ENCODE assay signal across 1 cellular context in the genomic region with DNA sequence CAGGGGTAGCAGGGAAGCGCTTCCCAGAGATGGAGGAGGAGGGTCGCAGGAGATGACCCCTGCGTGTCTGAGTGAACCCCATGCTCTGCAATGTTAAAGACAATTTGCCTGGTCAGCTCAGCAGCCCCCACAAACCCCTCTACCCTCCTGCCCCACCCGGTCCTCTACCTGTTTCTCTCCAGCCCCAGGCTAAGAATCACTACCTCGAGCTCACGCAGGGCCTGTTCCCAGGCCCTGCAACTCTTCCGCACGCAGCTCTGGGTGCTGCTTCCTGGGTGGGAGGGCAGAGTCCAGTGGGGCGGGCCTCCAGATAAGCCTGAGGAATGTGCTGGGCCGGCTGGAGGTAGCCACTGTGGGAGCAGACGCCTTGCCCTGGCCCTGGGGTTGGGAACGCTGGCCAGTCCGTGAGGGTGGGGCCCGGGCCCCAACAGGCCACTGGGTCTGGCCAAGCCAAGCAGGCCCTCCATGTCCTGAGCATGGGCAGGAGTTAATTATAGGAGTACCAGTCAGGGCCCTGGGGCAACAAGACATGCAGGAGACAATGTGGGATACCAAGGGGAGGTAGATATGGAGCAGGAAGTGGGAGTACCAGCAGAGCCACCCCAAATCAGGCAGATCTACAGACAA.
TF ChIP-seq lines count a peak whose summit lies in the region.

No MANE protein-coding gene starts in this region.

TF ChIP-seq in SK-N-SH, 30 proteins besides CTCF, POLR2A, EP300 and RAD21:
- TF ChIP-seq NFIC (IDR thresholded peaks at IDR 0.05; ENCODE audit: borderline replicate concordance) = no peak
- TF ChIP-seq FOXM1 (IDR thresholded peaks at IDR 0.05; ENCODE audit: low read depth) = no peak
- TF ChIP-seq TAF1 (IDR thresholded peaks at IDR 0.05; ENCODE audit: borderline replicate concordance, low read depth, low read length) = no peak
- no peak for TF ChIP-seq MXI1 (IDR thresholded peaks at IDR 0.05; ENCODE audit: low read depth, low read length)
- no peak for TF ChIP-seq FOSL2 (IDR thresholded peaks at IDR 0.05; ENCODE audit: borderline replicate concordance, low read depth)
- no peak for TF ChIP-seq RFX5 (IDR thresholded peaks at IDR 0.05; ENCODE audit: low read length)
- TF ChIP-seq, protein P1, sequence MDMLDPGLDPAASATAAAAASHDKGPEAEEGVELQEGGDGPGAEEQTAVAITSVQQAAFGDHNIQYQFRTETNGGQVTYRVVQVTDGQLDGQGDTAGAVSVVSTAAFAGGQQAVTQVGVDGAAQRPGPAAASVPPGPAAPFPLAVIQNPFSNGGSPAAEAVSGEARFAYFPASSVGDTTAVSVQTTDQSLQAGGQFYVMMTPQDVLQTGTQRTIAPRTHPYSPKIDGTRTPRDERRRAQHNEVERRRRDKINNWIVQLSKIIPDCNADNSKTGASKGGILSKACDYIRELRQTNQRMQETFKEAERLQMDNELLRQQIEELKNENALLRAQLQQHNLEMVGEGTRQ (IDR thresholded peaks at IDR 0.05; ENCODE audit: borderline replicate concordance, low read depth, low read length) = no peak
- TF ChIP-seq, protein P2, sequence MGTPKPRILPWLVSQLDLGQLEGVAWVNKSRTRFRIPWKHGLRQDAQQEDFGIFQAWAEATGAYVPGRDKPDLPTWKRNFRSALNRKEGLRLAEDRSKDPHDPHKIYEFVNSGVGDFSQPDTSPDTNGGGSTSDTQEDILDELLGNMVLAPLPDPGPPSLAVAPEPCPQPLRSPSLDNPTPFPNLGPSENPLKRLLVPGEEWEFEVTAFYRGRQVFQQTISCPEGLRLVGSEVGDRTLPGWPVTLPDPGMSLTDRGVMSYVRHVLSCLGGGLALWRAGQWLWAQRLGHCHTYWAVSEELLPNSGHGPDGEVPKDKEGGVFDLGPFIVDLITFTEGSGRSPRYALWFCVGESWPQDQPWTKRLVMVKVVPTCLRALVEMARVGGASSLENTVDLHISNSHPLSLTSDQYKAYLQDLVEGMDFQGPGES (IDR thresholded peaks at IDR 0.05; ENCODE audit: low read depth, low read length) = no peak
- TF ChIP-seq POLR2AphosphoS5 (IDR thresholded peaks at IDR 0.05; ENCODE audit: low read depth, low read length) = no peak
- TF ChIP-seq, protein P3, sequence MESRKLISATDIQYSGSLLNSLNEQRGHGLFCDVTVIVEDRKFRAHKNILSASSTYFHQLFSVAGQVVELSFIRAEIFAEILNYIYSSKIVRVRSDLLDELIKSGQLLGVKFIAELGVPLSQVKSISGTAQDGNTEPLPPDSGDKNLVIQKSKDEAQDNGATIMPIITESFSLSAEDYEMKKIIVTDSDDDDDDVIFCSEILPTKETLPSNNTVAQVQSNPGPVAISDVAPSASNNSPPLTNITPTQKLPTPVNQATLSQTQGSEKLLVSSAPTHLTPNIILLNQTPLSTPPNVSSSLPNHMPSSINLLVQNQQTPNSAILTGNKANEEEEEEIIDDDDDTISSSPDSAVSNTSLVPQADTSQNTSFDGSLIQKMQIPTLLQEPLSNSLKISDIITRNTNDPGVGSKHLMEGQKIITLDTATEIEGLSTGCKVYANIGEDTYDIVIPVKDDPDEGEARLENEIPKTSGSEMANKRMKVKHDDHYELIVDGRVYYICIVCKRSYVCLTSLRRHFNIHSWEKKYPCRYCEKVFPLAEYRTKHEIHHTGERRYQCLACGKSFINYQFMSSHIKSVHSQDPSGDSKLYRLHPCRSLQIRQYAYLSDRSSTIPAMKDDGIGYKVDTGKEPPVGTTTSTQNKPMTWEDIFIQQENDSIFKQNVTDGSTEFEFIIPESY (IDR thresholded peaks at IDR 0.05; ENCODE audit: borderline replicate concordance, low read depth) = no peak
- TF ChIP-seq GABPA (IDR thresholded peaks at IDR 0.05; ENCODE audit: low read depth) = no peak
- TF ChIP-seq SIN3A (IDR thresholded peaks at IDR 0.05; ENCODE audit: borderline replicate concordance, low read depth, low read length) = no peak
- TF ChIP-seq TEAD4 (IDR thresholded peaks at IDR 0.05; ENCODE audit: borderline replicate concordance, insufficient read depth) = no peak
- TF ChIP-seq, protein P4, sequence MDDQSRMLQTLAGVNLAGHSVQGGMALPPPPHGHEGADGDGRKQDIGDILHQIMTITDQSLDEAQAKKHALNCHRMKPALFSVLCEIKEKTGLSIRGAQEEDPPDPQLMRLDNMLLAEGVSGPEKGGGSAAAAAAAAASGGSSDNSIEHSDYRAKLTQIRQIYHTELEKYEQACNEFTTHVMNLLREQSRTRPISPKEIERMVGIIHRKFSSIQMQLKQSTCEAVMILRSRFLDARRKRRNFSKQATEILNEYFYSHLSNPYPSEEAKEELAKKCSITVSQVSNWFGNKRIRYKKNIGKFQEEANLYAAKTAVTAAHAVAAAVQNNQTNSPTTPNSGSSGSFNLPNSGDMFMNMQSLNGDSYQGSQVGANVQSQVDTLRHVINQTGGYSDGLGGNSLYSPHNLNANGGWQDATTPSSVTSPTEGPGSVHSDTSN (IDR thresholded peaks at IDR 0.05) = no peak
- TF ChIP-seq CHD2 (IDR thresholded peaks at IDR 0.05; ENCODE audit: low read length, partially characterized antibody) = no peak
